Comparison of ENCODE assay signal across 9 cellular contexts in genomic region chr2:2232167-2232566, GRCh38.
"Had no signal": no experiment of that assay in that cellular context is flagged by ENCODE, and none has a peak within 500 bp of the region (broad histone marks: within the 10 kb centered on the region; RNA-seq: fewer than 3 reads in every experiment).

No MANE protein-coding gene starts in this region.

- H3K27me3 ChIP-seq: hepatocyte, ovary, testis, uterus had no signal

- H3K36me3 ChIP-seq: ovary, uterus had no signal

- H3K4me3 ChIP-seq: hepatocyte, ovary, testis, uterus had no signal

- H3K4me1 ChIP-seq: testis, uterus had no signal

- H3K9me3 ChIP-seq: ovary, testis, uterus had no signal

- H3K27ac ChIP-seq: hepatocyte, ovary, testis, uterus had no signal

- DNase-seq: activated effector memory CD4-positive, alpha-beta T cell treated with anti-CD3 and anti-CD28 coated beads, Interleukin-2, amount 50 U/mL, for 16 hours; activated T-cell treated with anti-CD3 and anti-CD28 coated beads, Interleukin-2, amount 50 U/mL, for 24 hours; dermis blood vessel endothelial cell; erythroblast; ovary; stimulated activated CD4-positive, alpha-beta T cell treated with anti-CD3 and anti-CD28 coated beads, Interleukin-2, amount 100 ng/mL, for 48 hours; testis; uterus had no signal
